1 cellular context compared by ENCODE assay signal in the genomic region with DNA sequence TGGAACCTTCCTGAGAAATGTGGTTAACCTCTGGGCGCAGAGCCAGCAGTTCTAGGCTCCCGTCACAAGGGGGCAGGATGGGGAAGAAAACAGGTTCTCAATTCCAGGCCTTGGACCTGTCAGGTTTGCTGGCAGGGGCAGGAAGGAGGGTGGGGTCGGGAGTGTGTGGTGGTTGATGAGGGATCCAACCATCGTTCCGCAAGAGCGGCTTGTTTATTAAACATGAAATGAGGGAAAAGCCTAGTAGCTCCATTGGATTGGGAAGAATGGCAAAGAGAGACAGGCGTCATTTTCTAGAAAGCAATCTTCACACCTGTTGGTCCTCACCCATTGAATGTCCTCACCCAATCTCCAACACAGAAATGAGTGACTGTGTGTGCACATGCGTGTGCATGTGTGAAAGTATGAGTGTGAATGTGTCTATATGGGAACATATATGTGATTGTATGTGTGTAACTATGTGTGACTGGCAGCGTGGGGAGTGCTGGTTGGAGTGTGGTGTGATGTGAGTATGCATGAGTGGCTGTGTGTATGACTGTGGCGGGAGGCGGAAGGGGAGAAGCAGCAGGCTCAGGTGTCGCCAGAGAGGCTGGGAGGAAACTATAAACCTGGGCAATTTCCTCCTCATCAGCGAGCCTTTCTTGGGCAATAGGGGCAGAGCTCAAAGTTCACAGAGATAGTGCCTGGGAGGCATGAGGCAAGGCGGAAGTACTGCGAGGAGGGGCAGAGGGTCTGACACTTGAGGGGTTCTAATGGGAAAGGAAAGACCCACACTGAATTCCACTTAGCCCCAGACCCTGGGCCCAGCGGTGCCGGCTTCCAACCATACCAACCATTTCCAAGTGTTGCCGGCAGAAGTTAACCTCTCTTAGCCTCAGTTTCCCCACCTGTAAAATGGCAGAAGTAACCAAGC.
A peak's percentile ranks its signal among the peaks of the same experiment; 100 is the strongest.
TF ChIP-seq lines count a peak whose summit lies in the region.

No MANE protein-coding gene starts in this region.

TF ChIP-seq in HepG2, 621 proteins besides CTCF, POLR2A, EP300 and RAD21 (continued from another document and continues in another):
- TF ChIP-seq, protein P1, sequence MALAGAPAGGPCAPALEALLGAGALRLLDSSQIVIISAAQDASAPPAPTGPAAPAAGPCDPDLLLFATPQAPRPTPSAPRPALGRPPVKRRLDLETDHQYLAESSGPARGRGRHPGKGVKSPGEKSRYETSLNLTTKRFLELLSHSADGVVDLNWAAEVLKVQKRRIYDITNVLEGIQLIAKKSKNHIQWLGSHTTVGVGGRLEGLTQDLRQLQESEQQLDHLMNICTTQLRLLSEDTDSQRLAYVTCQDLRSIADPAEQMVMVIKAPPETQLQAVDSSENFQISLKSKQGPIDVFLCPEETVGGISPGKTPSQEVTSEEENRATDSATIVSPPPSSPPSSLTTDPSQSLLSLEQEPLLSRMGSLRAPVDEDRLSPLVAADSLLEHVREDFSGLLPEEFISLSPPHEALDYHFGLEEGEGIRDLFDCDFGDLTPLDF (CRISPR knock-in tag; IDR thresholded peaks at IDR 0.05) = no peak
- no peak for TF ChIP-seq RFXAP (CRISPR knock-in tag; IDR thresholded peaks at IDR 0.05; ENCODE audit: borderline replicate concordance)
- no peak; the same call in 1 of the 2 replicates for TF ChIP-seq ZKSCAN8 (CRISPR knock-in tag; IDR thresholded peaks at IDR 0.05; ENCODE audit: borderline replicate concordance)
- TF ChIP-seq ZNF296 (CRISPR knock-in tag; conservative IDR thresholded peaks at IDR 0.05) = no peak
- no peak for TF ChIP-seq CCAR2 (optimal IDR thresholded peaks at IDR 0.05; ENCODE audit: low read depth, low read length)
- TF ChIP-seq BRCA1 (CRISPR knock-in tag; IDR thresholded peaks at IDR 0.05) = no peak
- TF ChIP-seq, protein P2, sequence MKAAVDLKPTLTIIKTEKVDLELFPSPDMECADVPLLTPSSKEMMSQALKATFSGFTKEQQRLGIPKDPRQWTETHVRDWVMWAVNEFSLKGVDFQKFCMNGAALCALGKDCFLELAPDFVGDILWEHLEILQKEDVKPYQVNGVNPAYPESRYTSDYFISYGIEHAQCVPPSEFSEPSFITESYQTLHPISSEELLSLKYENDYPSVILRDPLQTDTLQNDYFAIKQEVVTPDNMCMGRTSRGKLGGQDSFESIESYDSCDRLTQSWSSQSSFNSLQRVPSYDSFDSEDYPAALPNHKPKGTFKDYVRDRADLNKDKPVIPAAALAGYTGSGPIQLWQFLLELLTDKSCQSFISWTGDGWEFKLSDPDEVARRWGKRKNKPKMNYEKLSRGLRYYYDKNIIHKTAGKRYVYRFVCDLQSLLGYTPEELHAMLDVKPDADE (CRISPR knock-in tag; IDR thresholded peaks at IDR 0.05) = no peak
- TF ChIP-seq RXRB (CRISPR knock-in tag; IDR thresholded peaks at IDR 0.05; ENCODE audit: borderline replicate concordance) = peak; percentile 45; the same call in 1 of the 2 replicates
- TF ChIP-seq ZNF121 (CRISPR knock-in tag; IDR thresholded peaks at IDR 0.05) = no peak
- TF ChIP-seq, protein P3, sequence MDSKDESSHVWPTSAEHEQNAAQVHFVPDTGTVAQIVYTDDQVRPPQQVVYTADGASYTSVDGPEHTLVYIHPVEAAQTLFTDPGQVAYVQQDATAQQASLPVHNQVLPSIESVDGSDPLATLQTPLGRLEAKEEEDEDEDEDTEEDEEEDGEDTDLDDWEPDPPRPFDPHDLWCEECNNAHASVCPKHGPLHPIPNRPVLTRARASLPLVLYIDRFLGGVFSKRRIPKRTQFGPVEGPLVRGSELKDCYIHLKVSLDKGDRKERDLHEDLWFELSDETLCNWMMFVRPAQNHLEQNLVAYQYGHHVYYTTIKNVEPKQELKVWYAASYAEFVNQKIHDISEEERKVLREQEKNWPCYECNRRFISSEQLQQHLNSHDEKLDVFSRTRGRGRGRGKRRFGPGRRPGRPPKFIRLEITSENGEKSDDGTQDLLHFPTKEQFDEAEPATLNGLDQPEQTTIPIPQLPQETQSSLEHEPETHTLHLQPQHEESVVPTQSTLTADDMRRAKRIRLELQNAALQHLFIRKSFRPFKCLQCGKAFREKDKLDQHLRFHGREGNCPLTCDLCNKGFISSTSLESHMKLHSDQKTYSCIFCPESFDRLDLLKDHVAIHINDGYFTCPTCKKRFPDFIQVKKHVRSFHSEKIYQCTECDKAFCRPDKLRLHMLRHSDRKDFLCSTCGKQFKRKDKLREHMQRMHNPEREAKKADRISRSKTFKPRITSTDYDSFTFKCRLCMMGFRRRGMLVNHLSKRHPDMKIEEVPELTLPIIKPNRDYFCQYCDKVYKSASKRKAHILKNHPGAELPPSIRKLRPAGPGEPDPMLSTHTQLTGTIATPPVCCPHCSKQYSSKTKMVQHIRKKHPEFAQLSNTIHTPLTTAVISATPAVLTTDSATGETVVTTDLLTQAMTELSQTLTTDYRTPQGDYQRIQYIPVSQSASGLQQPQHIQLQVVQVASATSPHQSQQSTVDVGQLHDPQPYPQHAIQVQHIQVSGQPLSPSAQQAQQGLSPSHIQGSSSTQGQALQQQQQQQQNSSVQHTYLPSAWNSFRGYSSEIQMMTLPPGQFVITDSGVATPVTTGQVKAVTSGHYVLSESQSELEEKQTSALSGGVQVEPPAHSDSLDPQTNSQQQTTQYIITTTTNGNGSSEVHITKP (CRISPR knock-in tag; IDR thresholded peaks at IDR 0.05; ENCODE audit: low read depth) = peak; percentile 67; the same call in 1 of the 2 replicates
- no peak for TF ChIP-seq SALL2 (CRISPR knock-in tag; IDR thresholded peaks at IDR 0.05)
- TF ChIP-seq STAG1 (CRISPR knock-in tag; IDR thresholded peaks at IDR 0.05) = peak; percentile 99
- TF ChIP-seq SMARCE1 (IDR thresholded peaks at IDR 0.05; ENCODE audit: borderline replicate concordance) = no peak
- peak; percentile 51; the same call in 1 of the 2 replicates for TF ChIP-seq MEIS1 (CRISPR knock-in tag; IDR thresholded peaks at IDR 0.05; ENCODE audit: borderline replicate concordance)
- TF ChIP-seq, protein P4, sequence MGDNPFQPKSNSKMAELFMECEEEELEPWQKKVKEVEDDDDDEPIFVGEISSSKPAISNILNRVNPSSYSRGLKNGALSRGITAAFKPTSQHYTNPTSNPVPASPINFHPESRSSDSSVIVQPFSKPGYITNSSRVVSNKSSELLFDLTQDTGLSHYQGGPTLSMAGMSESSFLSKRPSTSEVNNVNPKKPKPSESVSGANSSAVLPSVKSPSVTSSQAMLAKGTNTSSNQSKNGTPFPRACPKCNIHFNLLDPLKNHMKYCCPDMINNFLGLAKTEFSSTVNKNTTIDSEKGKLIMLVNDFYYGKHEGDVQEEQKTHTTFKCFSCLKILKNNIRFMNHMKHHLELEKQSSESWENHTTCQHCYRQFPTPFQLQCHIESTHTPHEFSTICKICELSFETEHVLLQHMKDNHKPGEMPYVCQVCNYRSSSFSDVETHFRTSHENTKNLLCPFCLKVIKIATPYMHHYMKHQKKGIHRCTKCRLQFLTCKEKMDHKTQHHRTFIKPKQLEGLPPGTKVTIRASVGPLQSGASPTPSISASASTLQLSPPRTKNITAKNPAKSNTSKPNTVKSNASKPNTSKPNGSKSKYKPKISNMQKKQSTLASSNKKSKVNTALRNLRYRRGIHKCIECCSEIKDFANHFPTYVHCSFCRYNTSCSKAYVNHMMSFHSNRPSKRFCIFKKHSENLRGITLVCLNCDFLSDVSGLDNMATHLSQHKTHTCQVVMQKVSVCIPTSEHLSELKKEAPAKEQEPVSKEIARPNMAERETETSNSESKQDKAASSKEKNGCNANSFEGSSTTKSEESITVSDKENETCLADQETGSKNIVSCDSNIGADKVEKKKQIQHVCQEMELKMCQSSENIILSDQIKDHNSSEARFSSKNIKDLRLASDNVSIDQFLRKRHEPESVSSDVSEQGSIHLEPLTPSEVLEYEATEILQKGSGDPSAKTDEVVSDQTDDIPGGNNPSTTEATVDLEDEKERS (CRISPR knock-in tag; IDR thresholded peaks at IDR 0.05) = peak; percentile 72; the same call in 1 of the 2 replicates
- TF ChIP-seq NCOA1 (CRISPR knock-in tag; IDR thresholded peaks at IDR 0.05) = no peak
- 0 out of 2 replicates have a peak, but pooled peaks have one; percentile 21 for TF ChIP-seq ZSCAN21 (CRISPR knock-in tag; IDR thresholded peaks at IDR 0.05; ENCODE audit: borderline replicate concordance)
- no peak for TF ChIP-seq ZNF282 (IDR thresholded peaks at IDR 0.05; ENCODE audit: partially characterized antibody)
- no peak for TF ChIP-seq MEF2D (CRISPR knock-in tag; IDR thresholded peaks at IDR 0.05)
- TF ChIP-seq ZNF644 (CRISPR knock-in tag; IDR thresholded peaks at IDR 0.05; ENCODE audit: low read depth) = no peak
- no peak for TF ChIP-seq ZMAT3 (CRISPR knock-in tag; conservative IDR thresholded peaks at IDR 0.05)
- TF ChIP-seq ZNF180 (CRISPR knock-in tag; IDR thresholded peaks at IDR 0.05; ENCODE audit: borderline replicate concordance, low read depth) = no peak
- no peak for TF ChIP-seq AGO2 (optimal IDR thresholded peaks at IDR 0.05; ENCODE audit: low read depth, low read length)
- TF ChIP-seq ISL2 (CRISPR knock-in tag; IDR thresholded peaks at IDR 0.05) = no peak
- no peak for TF ChIP-seq JUN (CRISPR knock-in tag; IDR thresholded peaks at IDR 0.05)
- peak; percentile 60 for TF ChIP-seq GATAD2A (CRISPR knock-in tag; IDR thresholded peaks at IDR 0.05)
- TF ChIP-seq RARG (CRISPR knock-in tag; IDR thresholded peaks at IDR 0.05; ENCODE audit: low read depth) = no peak
- peak; percentile 57; the same call in 1 of the 3 replicates for TF ChIP-seq MXI1 (IDR thresholded peaks at IDR 0.05; ENCODE audit: borderline replicate concordance, low read depth, low read length)
- TF ChIP-seq ZBTB42 (CRISPR knock-in tag; IDR thresholded peaks at IDR 0.05) = no peak
- TF ChIP-seq, protein P5, sequence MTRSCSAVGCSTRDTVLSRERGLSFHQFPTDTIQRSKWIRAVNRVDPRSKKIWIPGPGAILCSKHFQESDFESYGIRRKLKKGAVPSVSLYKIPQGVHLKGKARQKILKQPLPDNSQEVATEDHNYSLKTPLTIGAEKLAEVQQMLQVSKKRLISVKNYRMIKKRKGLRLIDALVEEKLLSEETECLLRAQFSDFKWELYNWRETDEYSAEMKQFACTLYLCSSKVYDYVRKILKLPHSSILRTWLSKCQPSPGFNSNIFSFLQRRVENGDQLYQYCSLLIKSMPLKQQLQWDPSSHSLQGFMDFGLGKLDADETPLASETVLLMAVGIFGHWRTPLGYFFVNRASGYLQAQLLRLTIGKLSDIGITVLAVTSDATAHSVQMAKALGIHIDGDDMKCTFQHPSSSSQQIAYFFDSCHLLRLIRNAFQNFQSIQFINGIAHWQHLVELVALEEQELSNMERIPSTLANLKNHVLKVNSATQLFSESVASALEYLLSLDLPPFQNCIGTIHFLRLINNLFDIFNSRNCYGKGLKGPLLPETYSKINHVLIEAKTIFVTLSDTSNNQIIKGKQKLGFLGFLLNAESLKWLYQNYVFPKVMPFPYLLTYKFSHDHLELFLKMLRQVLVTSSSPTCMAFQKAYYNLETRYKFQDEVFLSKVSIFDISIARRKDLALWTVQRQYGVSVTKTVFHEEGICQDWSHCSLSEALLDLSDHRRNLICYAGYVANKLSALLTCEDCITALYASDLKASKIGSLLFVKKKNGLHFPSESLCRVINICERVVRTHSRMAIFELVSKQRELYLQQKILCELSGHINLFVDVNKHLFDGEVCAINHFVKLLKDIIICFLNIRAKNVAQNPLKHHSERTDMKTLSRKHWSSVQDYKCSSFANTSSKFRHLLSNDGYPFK (CRISPR knock-in tag; IDR thresholded peaks at IDR 0.05; ENCODE audit: borderline replicate concordance) = no peak
- TF ChIP-seq, protein P6, sequence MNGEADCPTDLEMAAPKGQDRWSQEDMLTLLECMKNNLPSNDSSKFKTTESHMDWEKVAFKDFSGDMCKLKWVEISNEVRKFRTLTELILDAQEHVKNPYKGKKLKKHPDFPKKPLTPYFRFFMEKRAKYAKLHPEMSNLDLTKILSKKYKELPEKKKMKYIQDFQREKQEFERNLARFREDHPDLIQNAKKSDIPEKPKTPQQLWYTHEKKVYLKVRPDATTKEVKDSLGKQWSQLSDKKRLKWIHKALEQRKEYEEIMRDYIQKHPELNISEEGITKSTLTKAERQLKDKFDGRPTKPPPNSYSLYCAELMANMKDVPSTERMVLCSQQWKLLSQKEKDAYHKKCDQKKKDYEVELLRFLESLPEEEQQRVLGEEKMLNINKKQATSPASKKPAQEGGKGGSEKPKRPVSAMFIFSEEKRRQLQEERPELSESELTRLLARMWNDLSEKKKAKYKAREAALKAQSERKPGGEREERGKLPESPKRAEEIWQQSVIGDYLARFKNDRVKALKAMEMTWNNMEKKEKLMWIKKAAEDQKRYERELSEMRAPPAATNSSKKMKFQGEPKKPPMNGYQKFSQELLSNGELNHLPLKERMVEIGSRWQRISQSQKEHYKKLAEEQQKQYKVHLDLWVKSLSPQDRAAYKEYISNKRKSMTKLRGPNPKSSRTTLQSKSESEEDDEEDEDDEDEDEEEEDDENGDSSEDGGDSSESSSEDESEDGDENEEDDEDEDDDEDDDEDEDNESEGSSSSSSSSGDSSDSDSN (CRISPR knock-in tag; IDR thresholded peaks at IDR 0.05) = no peak
- TF ChIP-seq, protein P7, sequence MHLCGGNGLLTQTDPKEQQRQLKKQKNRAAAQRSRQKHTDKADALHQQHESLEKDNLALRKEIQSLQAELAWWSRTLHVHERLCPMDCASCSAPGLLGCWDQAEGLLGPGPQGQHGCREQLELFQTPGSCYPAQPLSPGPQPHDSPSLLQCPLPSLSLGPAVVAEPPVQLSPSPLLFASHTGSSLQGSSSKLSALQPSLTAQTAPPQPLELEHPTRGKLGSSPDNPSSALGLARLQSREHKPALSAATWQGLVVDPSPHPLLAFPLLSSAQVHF (CRISPR knock-in tag; IDR thresholded peaks at IDR 0.05) = no peak
- peak; percentile 21; the same call in 1 of the 2 replicates for TF ChIP-seq ZNF619 (CRISPR knock-in tag; IDR thresholded peaks at IDR 0.05)
- no peak for TF ChIP-seq ZNF382 (CRISPR knock-in tag; IDR thresholded peaks at IDR 0.05; ENCODE audit: borderline replicate concordance)
- no peak for TF ChIP-seq ZNF235 (CRISPR knock-in tag; IDR thresholded peaks at IDR 0.05; ENCODE audit: borderline replicate concordance)
- no peak for TF ChIP-seq ASH2L (IDR thresholded peaks at IDR 0.05; ENCODE audit: insufficient read length, low read depth, low read length)
- TF ChIP-seq, protein P8, sequence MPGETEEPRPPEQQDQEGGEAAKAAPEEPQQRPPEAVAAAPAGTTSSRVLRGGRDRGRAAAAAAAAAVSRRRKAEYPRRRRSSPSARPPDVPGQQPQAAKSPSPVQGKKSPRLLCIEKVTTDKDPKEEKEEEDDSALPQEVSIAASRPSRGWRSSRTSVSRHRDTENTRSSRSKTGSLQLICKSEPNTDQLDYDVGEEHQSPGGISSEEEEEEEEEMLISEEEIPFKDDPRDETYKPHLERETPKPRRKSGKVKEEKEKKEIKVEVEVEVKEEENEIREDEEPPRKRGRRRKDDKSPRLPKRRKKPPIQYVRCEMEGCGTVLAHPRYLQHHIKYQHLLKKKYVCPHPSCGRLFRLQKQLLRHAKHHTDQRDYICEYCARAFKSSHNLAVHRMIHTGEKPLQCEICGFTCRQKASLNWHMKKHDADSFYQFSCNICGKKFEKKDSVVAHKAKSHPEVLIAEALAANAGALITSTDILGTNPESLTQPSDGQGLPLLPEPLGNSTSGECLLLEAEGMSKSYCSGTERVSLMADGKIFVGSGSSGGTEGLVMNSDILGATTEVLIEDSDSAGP (CRISPR knock-in tag; IDR thresholded peaks at IDR 0.05; ENCODE audit: borderline replicate concordance) = peak; percentile 30; the same call in 1 of the 2 replicates
- TF ChIP-seq ZNF616 (CRISPR knock-in tag; IDR thresholded peaks at IDR 0.05; ENCODE audit: low read depth) = no peak
- no peak for TF ChIP-seq ZNF253 (CRISPR knock-in tag; IDR thresholded peaks at IDR 0.05; ENCODE audit: borderline replicate concordance)
- TF ChIP-seq ZNF446 (CRISPR knock-in tag; IDR thresholded peaks at IDR 0.05) = no peak
- TF ChIP-seq, protein P9, sequence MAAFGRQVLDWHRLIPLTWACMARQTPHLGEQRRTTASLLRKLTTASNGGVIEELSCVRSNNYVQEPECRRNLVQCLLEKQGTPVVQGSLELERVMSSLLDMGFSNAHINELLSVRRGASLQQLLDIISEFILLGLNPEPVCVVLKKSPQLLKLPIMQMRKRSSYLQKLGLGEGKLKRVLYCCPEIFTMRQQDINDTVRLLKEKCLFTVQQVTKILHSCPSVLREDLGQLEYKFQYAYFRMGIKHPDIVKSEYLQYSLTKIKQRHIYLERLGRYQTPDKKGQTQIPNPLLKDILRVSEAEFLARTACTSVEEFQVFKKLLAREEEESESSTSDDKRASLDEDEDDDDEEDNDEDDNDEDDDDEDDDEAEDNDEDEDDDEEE (CRISPR knock-in tag; IDR thresholded peaks at IDR 0.05) = no peak
